In genomic region chr12:96743606-96744005, GRCh38 we compare ENCODE assay signal across 26 cellular contexts.
DNase-seq lines count a peak whose midpoint lies in the region; ATAC-seq and TF ChIP-seq lines count a peak whose summit lies in the region.
"Had no signal": no experiment of that assay in that cellular context is flagged by ENCODE, and none has a peak within 500 bp of the region (broad histone marks: within the 10 kb centered on the region; RNA-seq: fewer than 3 reads in every experiment).

No MANE protein-coding gene starts in this region.

- no peak for ATAC-seq in HG02642 (IDR thresholded peaks at IDR 0.05; ENCODE audit: poor library complexity, unreplicated experiment)
- no peak for ATAC-seq in right cardiac atrium
- ATAC-seq in T-helper 17 cell, result no peak
- ATAC-seq: A549; activated CD8-positive, alpha-beta memory T cell treated with anti-CD3 and anti-CD28 coated beads, Interleukin-2, amount 10 ng/mL, durations not matched to agents 7 days and 5 days; esophagus mucosa had no signal

- H3K9me3 ChIP-seq in MG63, result no peaks in the 10 kb centered on the region
- H3K9me3 ChIP-seq in right cardiac atrium (ENCODE audit: control insufficient read depth, low read length), result no peaks in the 10 kb centered on the region
- H3K9me3 ChIP-seq in T-helper 17 cell (ENCODE audit: control insufficient read depth, low read length, poor library complexity, severe bottlenecking), result no peaks in the 10 kb centered on the region
- H3K9me3 ChIP-seq: A549, SK-N-SH had no signal

- H3K27me3 ChIP-seq in MG63, result no peaks in the 10 kb centered on the region; the same call in 1 of the 2 replicates
- H3K27me3 ChIP-seq in right cardiac atrium (ENCODE audit: control insufficient read depth, insufficient read depth), result no peaks in the 10 kb centered on the region

- H3K4me1 ChIP-seq in right cardiac atrium (ENCODE audit: control insufficient read depth, insufficient read depth, low read length), result no peaks in the 10 kb centered on the region

- H3K9me3 Mint-ChIP-seq in mesothelial cell of epicardium, result no peaks in the 10 kb centered on the region
- no peaks in the 10 kb centered on the region for H3K9me3 Mint-ChIP-seq in activated naive CD4-positive, alpha-beta T cell treated with anti-CD3 and anti-CD28 coated beads for 36 hours
- H3K9me3 Mint-ChIP-seq: activated CD4-positive, alpha-beta T cell treated with anti-CD3 and anti-CD28 coated beads, Interleukin-2, amount 10 ng/mL, durations not matched to agents 24 days and 14 days; type B pancreatic cell had no signal

- DNase-seq in AG20443 (ENCODE audit: low spot score), result peak; percentile 18
- peak; percentile 15 for DNase-seq in MG63
- peak; percentile 69 for DNase-seq in dermis blood vessel endothelial cell
- DNase-seq in mesothelial cell of epicardium (ENCODE audit: low spot score in 2 of 2, unreplicated experiment in 2 of 2), result no peak
- DNase-seq in activated naive CD4-positive, alpha-beta T cell treated with anti-CD3 and anti-CD28 coated beads for 36 hours, result no peak
- no peak for DNase-seq in right cardiac atrium
- no peak for DNase-seq in T-helper 17 cell
- DNase-seq: activated CD4-positive, alpha-beta T cell treated with anti-CD3 and anti-CD28 coated beads, Interleukin-2, amount 10 ng/mL, durations not matched to agents 24 days and 14 days; activated CD8-positive, alpha-beta memory T cell treated with anti-CD3 and anti-CD28 coated beads, Interleukin-2, amount 10 ng/mL, durations not matched to agents 7 days and 5 days; activated naive CD4-positive, alpha-beta T cell treated with anti-CD3 and anti-CD28 coated beads, Interleukin-2, amount 50 U/mL, for 16 hours; anterior cingulate cortex; DMS53; effector CD4-positive, alpha-beta T cell; islet precursor cell; NCI-H1092; NCI-H2029; NCI-H446; SK-N-SH; small intestine; stimulated activated CD4-positive, alpha-beta T cell treated with anti-CD3 and anti-CD28 coated beads, Interleukin-1b, Interleukin-23, amount 100 ng/mL, for 48 hours had no signal

- H3K4me3 Mint-ChIP-seq in mesothelial cell of epicardium, result no peak overlapping the region
- H3K4me3 Mint-ChIP-seq in activated naive CD4-positive, alpha-beta T cell treated with anti-CD3 and anti-CD28 coated beads for 36 hours, result no peak overlapping the region
- H3K4me3 Mint-ChIP-seq in T-helper 17 cell, result no peak overlapping the region
- H3K4me3 Mint-ChIP-seq: activated CD4-positive, alpha-beta T cell treated with anti-CD3 and anti-CD28 coated beads, Interleukin-2, amount 10 ng/mL, durations not matched to agents 24 days and 14 days; activated CD8-positive, alpha-beta memory T cell treated with anti-CD3 and anti-CD28 coated beads, Interleukin-2, amount 10 ng/mL, durations not matched to agents 7 days and 5 days; neural crest cell; type B pancreatic cell had no signal

- H3K27me3 Mint-ChIP-seq in mesothelial cell of epicardium (ENCODE audit: low read depth) (peaks cover 9% of the 10 kb centered on the region), T-helper 17 cell (no peaks in the 10 kb centered on the region)
- H3K27me3 Mint-ChIP-seq in activated naive CD4-positive, alpha-beta T cell treated with anti-CD3 and anti-CD28 coated beads for 36 hours (ENCODE audit: low read depth), result no peaks in the 10 kb centered on the region
- H3K27me3 Mint-ChIP-seq: activated CD8-positive, alpha-beta memory T cell treated with anti-CD3 and anti-CD28 coated beads, Interleukin-2, amount 10 ng/mL, durations not matched to agents 7 days and 5 days; type B pancreatic cell had no signal

- peak overlapping the region; percentile 22 for H3K27ac Mint-ChIP-seq in mesothelial cell of epicardium
- no peak overlapping the region for H3K27ac Mint-ChIP-seq in activated naive CD4-positive, alpha-beta T cell treated with anti-CD3 and anti-CD28 coated beads for 36 hours
- H3K27ac Mint-ChIP-seq in T-helper 17 cell, result no peak overlapping the region
- H3K27ac Mint-ChIP-seq: activated CD4-positive, alpha-beta T cell treated with anti-CD3 and anti-CD28 coated beads, Interleukin-2, amount 10 ng/mL, durations not matched to agents 24 days and 14 days; activated CD8-positive, alpha-beta memory T cell treated with anti-CD3 and anti-CD28 coated beads, Interleukin-2, amount 10 ng/mL, durations not matched to agents 7 days and 5 days; type B pancreatic cell had no signal

- no peaks in the 10 kb centered on the region for H3K36me3 ChIP-seq in MG63

- CTCF ChIA-PET in activated naive CD4-positive, alpha-beta T cell treated with anti-CD3 and anti-CD28 coated beads for 36 hours (lab: Charles Lee), result no interaction called here

- intact Hi-C loops in activated naive CD4-positive, alpha-beta T cell treated with anti-CD3 and anti-CD28 coated beads for 36 hours (cut with micrococcal nuclease), result no loop called here
- intact Hi-C loops in right cardiac atrium (cut with DNase I), result no loop called here

- no peak for TF ChIP-seq CTCF in mesothelial cell of epicardium (IDR thresholded peaks at IDR 0.05; ENCODE audit: unreplicated experiment)

- H3K4me1 Mint-ChIP-seq in mesothelial cell of epicardium (peaks cover 9% of the 10 kb centered on the region), T-helper 17 cell (no peaks in the 10 kb centered on the region)
- H3K4me1 Mint-ChIP-seq in activated naive CD4-positive, alpha-beta T cell treated with anti-CD3 and anti-CD28 coated beads for 36 hours (ENCODE audit: low read depth), result no peaks in the 10 kb centered on the region
- H3K4me1 Mint-ChIP-seq: activated CD4-positive, alpha-beta T cell treated with anti-CD3 and anti-CD28 coated beads, Interleukin-2, amount 10 ng/mL, durations not matched to agents 24 days and 14 days; activated CD8-positive, alpha-beta memory T cell treated with anti-CD3 and anti-CD28 coated beads, Interleukin-2, amount 10 ng/mL, durations not matched to agents 7 days and 5 days; neural crest cell had no signal

- whole genome bisulfite sequencing in right cardiac atrium, result 45% methylated on average over 4 of the region's 4 CpGs

- H3K4me3 ChIP-seq in MG63, result no peak overlapping the region
- no peak overlapping the region for H3K4me3 ChIP-seq in right cardiac atrium (ENCODE audit: low read length)
- H3K4me3 ChIP-seq: A549 had no signal

- H3K36me3 Mint-ChIP-seq in mesothelial cell of epicardium (no peaks in the 10 kb centered on the region), T-helper 17 cell (ENCODE audit: low read depth) (peaks cover 2% of the 10 kb centered on the region)
- H3K36me3 Mint-ChIP-seq in activated naive CD4-positive, alpha-beta T cell treated with anti-CD3 and anti-CD28 coated beads for 36 hours (ENCODE audit: low read depth), result no peaks in the 10 kb centered on the region
- H3K36me3 Mint-ChIP-seq: activated CD8-positive, alpha-beta memory T cell treated with anti-CD3 and anti-CD28 coated beads, Interleukin-2, amount 10 ng/mL, durations not matched to agents 7 days and 5 days; type B pancreatic cell had no signal

- no peak overlapping the region for H3K27ac ChIP-seq in right cardiac atrium (ENCODE audit: low read length)
- H3K27ac ChIP-seq: A549, VCaP had no signal

Comparison
In these comparisons a context has a peak if more than half of its experiments do, and no peak if none do; other contexts are left out.
1. DNase-seq: peak in AG20443 (single experiment), MG63 (single experiment) and dermis blood vessel endothelial cell (single experiment); none in mesothelial cell of epicardium (0 of 2), activated naive CD4-positive, alpha-beta T cell treated with anti-CD3 and anti-CD28 coated beads for 36 hours (single experiment), right cardiac atrium (0 of 3) and T-helper 17 cell (0 of 3).